8 cellular contexts compared by ENCODE assay signal in the genomic region with DNA sequence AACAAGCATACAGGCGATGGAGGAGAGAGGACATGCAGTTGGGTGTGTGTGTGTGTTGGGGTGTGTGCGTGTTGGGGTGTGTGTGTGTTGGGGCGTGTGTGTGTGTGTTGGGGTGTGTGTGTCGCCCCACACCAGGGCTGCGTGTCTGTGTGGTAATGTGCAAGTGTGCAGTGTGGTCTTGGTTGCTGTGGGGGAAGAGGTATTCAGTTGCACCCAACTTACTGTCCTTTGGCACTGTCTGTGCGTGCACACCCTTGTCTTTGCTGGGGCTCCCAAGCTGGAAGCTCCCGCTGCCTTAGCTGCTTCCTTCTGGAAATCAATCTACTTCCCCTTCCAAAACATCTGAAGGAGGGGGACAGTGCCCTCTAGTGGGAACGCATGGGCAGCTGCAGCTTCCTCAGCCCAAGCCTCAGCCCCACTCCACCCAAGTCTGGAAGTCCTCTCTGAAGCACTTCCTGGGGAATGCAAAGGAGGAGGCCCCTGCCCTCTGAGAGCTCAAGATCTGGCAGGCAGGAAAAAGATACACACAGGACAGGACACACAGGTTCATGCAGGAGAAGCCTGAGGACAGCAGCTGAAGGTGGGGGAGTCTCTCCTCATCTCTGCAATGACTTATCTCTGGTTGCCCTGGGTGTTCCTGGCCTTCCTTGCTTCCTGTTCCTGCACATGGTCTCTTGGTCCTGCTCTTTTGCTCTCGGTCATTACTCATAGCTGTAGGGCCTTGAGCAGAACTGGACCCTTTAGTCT. TPM values are rescaled to one million over a fixed set of nuclear protein-coding genes. Genes with fewer than 3 reads are reported as not detected.
DNase-seq lines count a peak whose midpoint lies in the region; ATAC-seq and TF ChIP-seq lines count a peak whose summit lies in the region.

No MANE protein-coding gene starts in this region.

- TF ChIP-seq CTCF in PC-9 (conservative IDR thresholded peaks at IDR 0.05) (peak; percentile 89), fibroblast of villous mesenchyme (IDR thresholded peaks at IDR 0.05; ENCODE audit: insufficient read depth, low read depth, low read length) (peak; percentile 94), thyroid gland (IDR thresholded peaks at IDR 0.05) (peak; percentile 60 to 96 (median 82))

- H3K27me3 ChIP-seq in PC-9 (ENCODE audit: insufficient read depth, low read depth) (no peaks in the 10 kb centered on the region), thyroid gland (no peaks in the 10 kb centered on the region)

- H3K9me2 ChIP-seq in PC-9 (ENCODE audit: insufficient read depth): no peaks in the 10 kb centered on the region

- H3K4me1 Mint-ChIP-seq in activated T-cell treated with anti-CD3 and anti-CD28 coated beads, Interleukin-2, amount 50 U/mL, for 72 hours (ENCODE audit: low read depth): peaks cover 14% of the 10 kb centered on the region

- BruUV-seq in PC-9 (replicated peaks; lab: Mats Ljungman, UMichigan): no TSS peak

- intact Hi-C loops in PC-9 (cut with micrococcal nuclease; ENCODE audit: unreplicated experiment) (loop anchor here (1.0 to 2.0 kb wide), 4 partner anchors 31 to 294 kb away; a partner anchor contains a TSS), thyroid gland (cut with DNase I) (loop anchor here (5.0 to 10.0 kb wide), 3 partner anchors 103 to 293 kb away; no protein-coding TSS in a partner anchor)

- peak; percentile 86 for DNase-seq in D341Med (ENCODE audit: low spot score)
- DNase-seq in Jurkat, Clone E6-1 (ENCODE audit: low read depth, low spot score): peak; percentile 61
- peak; percentile 62 to 78 for DNase-seq in PC-9
- DNase-seq in activated T-cell treated with anti-CD3 and anti-CD28 coated beads, Interleukin-2, amount 50 U/mL, for 72 hours: peak; percentile 70
- peak; percentile 90 for DNase-seq in fibroblast of villous mesenchyme (ENCODE audit: low read depth)
- DNase-seq in nucleus accumbens (lab: John Stamatoyannopoulos, UW): peak in 53 of 56 donors; percentile 21 to 87 (median 67)
- DNase-seq in thyroid gland: peak; percentile 69 to 81

- H2AFZ ChIP-seq in PC-9: no peak overlapping the region

- no peak overlapping the region for H3K4me3 ChIP-seq in Jurkat, Clone E6-1 (ENCODE audit: low read length)
- H3K4me3 ChIP-seq in PC-9 (no peak overlapping the region), fibroblast of villous mesenchyme (ENCODE audit: low read depth, low read length) (no peak overlapping the region), thyroid gland (replicated peaks in 1 of 3) (no peak overlapping the region)

- H3F3A ChIP-seq in PC-9 (ENCODE audit: insufficient read depth, low read depth): peaks cover 11% of the 10 kb centered on the region; the same call in 1 of the 2 replicates

- no peak overlapping the region for H3K4me3 Mint-ChIP-seq in activated T-cell treated with anti-CD3 and anti-CD28 coated beads, Interleukin-2, amount 50 U/mL, for 72 hours

- 39 to 49% methylated on average over 8 to 9 of the region's 9 CpGs for WGBS in thyroid gland, 2 donors

- no peak overlapping the region for H3K27ac ChIP-seq in PC-9
- no peak overlapping the region for H3K27ac ChIP-seq in thyroid gland

- H3K4me1 ChIP-seq in PC-9 (replicated peaks; ENCODE audit: insufficient read depth) (peaks cover 6% of the 10 kb centered on the region; the same call in 1 of the 2 replicates), thyroid gland (peaks cover 0 to 4% of the 10 kb centered on the region in 2 donors)

- CTCF ChIA-PET in PC-9 (lab: Charles Lee): interaction anchor here (0.6 to 1.4 kb wide), 13 partner anchors 14 to 1318 kb away, joined by 3 to 10 read pairs (median 4); a partner anchor contains a TSS

- ATAC-seq in activated T-cell treated with anti-CD3 and anti-CD28 coated beads, Interleukin-2, amount 50 U/mL, for 72 hours (replicated peaks in 1 of 2): peak; percentile 37 to 46
- no peak for ATAC-seq in GM21528 (IDR thresholded peaks at IDR 0.05; ENCODE audit: low FRiP score, unreplicated experiment)

- H4K20me1 ChIP-seq in PC-9 (ENCODE audit: insufficient read depth): no peaks in the 10 kb centered on the region

- no peaks in the 10 kb centered on the region for H3K27me3 Mint-ChIP-seq in activated T-cell treated with anti-CD3 and anti-CD28 coated beads, Interleukin-2, amount 50 U/mL, for 72 hours (ENCODE audit: low read depth)

- no peaks in the 10 kb centered on the region for H3K36me3 Mint-ChIP-seq in activated T-cell treated with anti-CD3 and anti-CD28 coated beads, Interleukin-2, amount 50 U/mL, for 72 hours (ENCODE audit: insufficient read depth in 2 of 2)

- no peak overlapping the region for H3K4me2 ChIP-seq in PC-9

- no peaks in the 10 kb centered on the region for H3K79me2 ChIP-seq in PC-9 (ENCODE audit: low read depth)

- no peak for TF ChIP-seq POLR2A in thyroid gland (IDR thresholded peaks at IDR 0.05)

- no peak overlapping the region for H3K27ac Mint-ChIP-seq in activated T-cell treated with anti-CD3 and anti-CD28 coated beads, Interleukin-2, amount 50 U/mL, for 72 hours

- no peaks in the 10 kb centered on the region for H3K36me3 ChIP-seq in PC-9 (ENCODE audit: low read depth)
- no peaks in the 10 kb centered on the region for H3K36me3 ChIP-seq in thyroid gland

- H3K9me3 Mint-ChIP-seq in activated T-cell treated with anti-CD3 and anti-CD28 coated beads, Interleukin-2, amount 50 U/mL, for 72 hours: no peaks in the 10 kb centered on the region

- POLR2A ChIA-PET in PC-9 (lab: Charles Lee; ENCODE audit: unreplicated experiment): interaction anchor here (0.6 kb wide), 1 partner anchor 111 kb away, joined by 5 read pairs; no protein-coding TSS in a partner anchor

- no peaks in the 10 kb centered on the region for H3K9me3 ChIP-seq in PC-9 (ENCODE audit: insufficient read depth, low read depth)
- H3K9me3 ChIP-seq in thyroid gland: no peaks in the 10 kb centered on the region

RNA-seq across cellular contexts. Expression of a gene that starts 13.1 kb away (rescaled TPM):
- 40.0 TPM for polyA plus RNA-seq in Jurkat, Clone E6-1 (2012; ENCODE audit: insufficient read depth, insufficient read length)
- total RNA-seq in PC-9 (2021): 3.5 and 4.5 TPM in 2 replicates
- total RNA-seq in activated T-cell treated with anti-CD3 and anti-CD28 coated beads, Interleukin-2, amount 50 U/mL, for 72 hours: 10 to 100 TPM in 1 of 2 donors, 1 to 10 TPM in 1; 5.8 to 12.4 TPM
- 1.3 and 1.6 TPM in 2 replicates for total RNA-seq in fibroblast of villous mesenchyme
- 1 to 10 TPM in 1 of 4 donors, under 1 TPM in 3; 0.13 to 1.9 (median 0.43) TPM for total RNA-seq in thyroid gland

RNA-seq across cellular contexts. Expression of a gene that starts 14.7 kb away (rescaled TPM):
- polyA plus RNA-seq in Jurkat, Clone E6-1 (2012; ENCODE audit: insufficient read depth, insufficient read length): 141 TPM
- total RNA-seq in PC-9 (2021): 48.8 and 66.7 TPM in 2 replicates
- 100 to 1,000 TPM in 1 of 2 donors, 10 to 100 TPM in 1; 91.0 to 111 TPM for total RNA-seq in activated T-cell treated with anti-CD3 and anti-CD28 coated beads, Interleukin-2, amount 50 U/mL, for 72 hours
- total RNA-seq in fibroblast of villous mesenchyme: 52.5 and 60.9 TPM in 2 replicates
- 10 to 100 TPM; 67.2 to 92.9 (median 74.7) TPM for total RNA-seq in thyroid gland

RNA-seq across cellular contexts. Expression of a gene that starts 33.3 kb away (rescaled TPM):
- not detected for polyA plus RNA-seq in Jurkat, Clone E6-1 (2012; ENCODE audit: insufficient read depth, insufficient read length)
- 0.24 and 1.0 TPM in 2 replicates for total RNA-seq in PC-9 (2021)
- 1 to 10 TPM; 1.6 to 3.5 TPM for total RNA-seq in activated T-cell treated with anti-CD3 and anti-CD28 coated beads, Interleukin-2, amount 50 U/mL, for 72 hours
- under 0.01 TPM in 1 of 2 replicates, not detected in the other for total RNA-seq in fibroblast of villous mesenchyme
- total RNA-seq in thyroid gland: 10 to 100 TPM in 1 of 4 donors, 1 to 10 TPM in 3; 5.1 to 10.6 (median 7.1) TPM

RNA-seq across cellular contexts. Expression of a gene that starts 41.5 kb away (rescaled TPM):
- polyA plus RNA-seq in Jurkat, Clone E6-1 (2012; ENCODE audit: insufficient read depth, insufficient read length): 63.4 TPM
- total RNA-seq in PC-9 (2021) (53.9 and 76.1 TPM in 2 replicates), fibroblast of villous mesenchyme (36.7 and 40.3 TPM in 2 replicates), thyroid gland (100 to 1,000 TPM in 2 of 4 donors, 10 to 100 TPM in 2; 40.6 to 135 (median 90.9) TPM)
- total RNA-seq in activated T-cell treated with anti-CD3 and anti-CD28 coated beads, Interleukin-2, amount 50 U/mL, for 72 hours: 10 to 100 TPM; 41.5 to 50.1 TPM

RNA-seq across cellular contexts. Expression of a gene that starts 45.2 kb away (rescaled TPM):
- polyA plus RNA-seq in Jurkat, Clone E6-1 (2012; ENCODE audit: insufficient read depth, insufficient read length): 133 TPM
- total RNA-seq in PC-9 (2021): 108 and 112 TPM in 2 replicates
- total RNA-seq in activated T-cell treated with anti-CD3 and anti-CD28 coated beads, Interleukin-2, amount 50 U/mL, for 72 hours: 100 to 1,000 TPM; 121 to 150 TPM
- total RNA-seq in fibroblast of villous mesenchyme: 36.1 and 69.1 TPM in 2 replicates
- 1 to 10 TPM; 4.0 to 7.2 (median 6.2) TPM for total RNA-seq in thyroid gland
